Comparison of ENCODE assay signal across 9 cellular contexts in the genomic region with DNA sequence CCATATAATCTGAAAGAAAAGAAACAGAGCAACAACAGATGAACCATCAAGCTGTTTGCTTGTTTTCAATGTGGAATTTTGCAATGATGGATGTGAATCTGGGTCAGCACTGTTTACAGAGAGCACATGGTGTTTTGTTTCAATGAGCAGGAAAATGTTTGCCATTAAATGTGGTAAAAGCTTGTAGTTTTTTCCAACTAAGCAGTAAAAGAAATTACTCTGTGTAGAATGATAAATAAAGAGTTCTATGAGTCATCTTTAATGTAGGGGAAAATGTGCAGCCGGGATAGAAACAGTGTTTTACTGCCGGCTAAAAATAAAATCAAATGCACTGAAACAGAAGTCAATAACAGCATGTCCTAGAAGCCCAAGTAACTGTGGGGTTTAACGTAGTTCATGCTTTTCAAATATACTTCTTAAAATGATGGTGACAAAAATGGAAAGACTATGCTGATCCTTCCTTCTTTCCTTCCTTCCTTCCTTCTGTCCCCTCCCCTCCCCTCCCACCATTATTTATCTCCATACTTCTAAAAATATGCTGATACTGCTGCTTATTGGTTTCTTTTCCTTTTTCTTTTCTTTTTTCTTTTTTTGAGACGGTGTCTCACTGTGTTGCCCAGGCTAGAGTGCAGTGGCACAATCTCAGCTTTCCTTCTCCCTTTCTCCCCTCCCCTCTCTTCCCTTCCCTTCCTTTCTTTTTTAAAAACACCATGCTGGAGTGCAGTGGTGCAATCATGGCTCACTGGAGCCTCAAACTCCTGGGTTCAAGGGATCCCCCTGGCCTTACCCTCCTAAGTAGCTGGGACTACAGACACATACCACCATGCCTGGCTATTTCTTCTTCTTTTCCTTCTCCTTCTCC. TPM values are rescaled to one million over a fixed set of nuclear protein-coding genes. Genes with fewer than 3 reads are reported as not detected.
DNase-seq lines count a peak whose midpoint lies in the region; ATAC-seq, FAIRE-seq and TF ChIP-seq lines count a peak whose summit lies in the region.
"Had no signal": no experiment of that assay in that cellular context is flagged by ENCODE, and none has a peak within 500 bp of the region (broad histone marks: within the 10 kb centered on the region; RNA-seq: fewer than 3 reads in every experiment).

No MANE protein-coding gene starts in this region.

- 95% methylated on average over 4 of the region's 4 CpGs for WGBS in mammary epithelial cell (ENCODE audit: low coverage, missing lambda C conversion rate)
- 0% methylated on average over 3 of the region's 4 CpGs for WGBS in K562 (ENCODE audit: insufficient coverage, low coverage, missing lambda C conversion rate)

- no peaks in the 10 kb centered on the region for H3K27me3 Mint-ChIP-seq in MCF 10A (ENCODE audit: insufficient read depth, unreplicated experiment)

- TF ChIP-seq POLR2A in K562 (conservative IDR thresholded peaks at IDR 0.05) = no peak

- peak; percentile 33 for DNase-seq in MCF 10A (ENCODE audit: unreplicated experiment)
- no peak for DNase-seq in mammary epithelial cell
- DNase-seq in K562 (ENCODE audit: extremely low read depth in 1 of 4, low spot score in 3 of 4) = no peak
- DNase-seq in left lobe of liver (ENCODE audit: low spot score) = no peak
- DNase-seq in KG1 (lab: John Stamatoyannopoulos, UW) = no peak
- DNase-seq in effector CD8-positive, alpha-beta T cell (lab: John Stamatoyannopoulos, UW) = no peak
- no peak for DNase-seq in NCI-H524 treated with DMSO at 0.1 percent for 48 hours (lab: John Stamatoyannopoulos, UW)
- DNase-seq in NAMALWA (ENCODE audit: low spot score) = no peak

- no peaks in the 10 kb centered on the region for H3K36me3 Mint-ChIP-seq in MCF 10A (ENCODE audit: insufficient read depth, unreplicated experiment)

- no peak for TF ChIP-seq EP300 in K562 (IDR thresholded peaks at IDR 0.05; ENCODE audit: low read length)

- dilution Hi-C loops in mammary epithelial cell (cut with HindIII; ENCODE audit: low sequenced_read_pairs) = no loop called here

- H3K27ac ChIP-seq in mammary epithelial cell (ENCODE audit: insufficient read depth, low read depth, low read length) = no peak overlapping the region
- H3K27ac ChIP-seq in K562 (ENCODE audit: extremely low read depth, low read depth, low read length) = no peak overlapping the region

- no peaks in the 10 kb centered on the region for H3K9me1 ChIP-seq in K562 (ENCODE audit: control insufficient read depth, insufficient read depth, low read length)

- no peaks in the 10 kb centered on the region for H3K4me1 ChIP-seq in mammary epithelial cell (ENCODE audit: insufficient read depth, low read length)
- no peaks in the 10 kb centered on the region for H3K4me1 ChIP-seq in K562 (replicated peaks in 1 of 2; ENCODE audit: control insufficient read depth in 2 of 2, insufficient read depth in 2 of 2, low read length in 2 of 2)

- no peak overlapping the region for H2AFZ ChIP-seq in mammary epithelial cell (ENCODE audit: low read depth, low read length)
- H2AFZ ChIP-seq in K562 (ENCODE audit: low read depth, low read length) = no peak overlapping the region

- H3K79me2 ChIP-seq in mammary epithelial cell (ENCODE audit: insufficient read depth, low read length) (no peaks in the 10 kb centered on the region), K562 (ENCODE audit: control insufficient read depth, insufficient read depth, low read length) (no peaks in the 10 kb centered on the region)

- no peaks in the 10 kb centered on the region for H3K9me3 Mint-ChIP-seq in MCF 10A (ENCODE audit: unreplicated experiment)

- no peaks in the 10 kb centered on the region for H3K36me3 ChIP-seq in mammary epithelial cell (ENCODE audit: insufficient read depth, low read length)
- no peaks in the 10 kb centered on the region for H3K36me3 ChIP-seq in K562 (ENCODE audit: control insufficient read depth, insufficient read depth, low read length)

- H3K9me3 ChIP-seq in mammary epithelial cell (replicated peaks; ENCODE audit: insufficient read depth, low read length) = no peaks in the 10 kb centered on the region
- no peaks in the 10 kb centered on the region for H3K9me3 ChIP-seq in K562 (replicated peaks; ENCODE audit: control insufficient read depth, insufficient read depth, low read depth, low read length)

- intact Hi-C loops in MCF 10A (cut with micrococcal nuclease) = no loop called here
- intact Hi-C loops in mammary epithelial cell (cut with micrococcal nuclease) = no loop called here
- intact Hi-C loops in K562 (cut with micrococcal nuclease) = loop anchor here (10.0 kb wide), 1 partner anchor 564 kb away; no protein-coding TSS in a partner anchor

- H4K20me1 ChIP-seq in mammary epithelial cell (ENCODE audit: insufficient read depth, low read length) (no peaks in the 10 kb centered on the region), K562 (replicated peaks; ENCODE audit: control insufficient read depth, insufficient read depth, low read length) (no peaks in the 10 kb centered on the region)

- in situ Hi-C loops in mammary epithelial cell (cut with MboI; ENCODE audit: low sequenced_read_pairs in 2 of 2) (no loop called here), K562 (cut with MboI) (no loop called here)

- H3K9ac ChIP-seq in mammary epithelial cell (ENCODE audit: insufficient read depth, low read length) = no peak overlapping the region
- no peak overlapping the region for H3K9ac ChIP-seq in K562 (ENCODE audit: insufficient read depth in 1 of 2, low read depth in 2 of 2, low read length in 2 of 2)

- no peak overlapping the region for H3K4me3 ChIP-seq in mammary epithelial cell (replicated peaks in 1 of 3; ENCODE audit: insufficient read depth in 1 of 3, low read depth in 2 of 3, low read length in 3 of 3)
- H3K4me3 ChIP-seq in K562 = no peak overlapping the region
- H3K4me3 ChIP-seq: lung had no signal

- peaks cover 5% of the 10 kb centered on the region for H3K4me1 Mint-ChIP-seq in MCF 10A (ENCODE audit: insufficient read depth, unreplicated experiment)

- FAIRE-seq in K562 (lab: Jason Lieb, UNC) = no peak

- H3K27me3 ChIP-seq in mammary epithelial cell (ENCODE audit: insufficient read depth, low read length) (no peaks in the 10 kb centered on the region), K562 (ENCODE audit: control insufficient read depth in 2 of 2, insufficient read depth in 2 of 2, low read length in 2 of 2) (peaks cover 9 to 11% of the 10 kb centered on the region in 2 experiments; a peak in 3 of 5 replicates)

- TF ChIP-seq CTCF in MCF 10A (IDR thresholded peaks at IDR 0.05; ENCODE audit: unreplicated experiment) = no peak
- no peak for TF ChIP-seq CTCF in mammary epithelial cell (conservative IDR thresholded peaks at IDR 0.05 in 1 of 2, IDR thresholded peaks at IDR 0.05 in 1 of 2; ENCODE audit: extremely low read depth in 1 of 2, insufficient read depth in 1 of 2, low read depth in 1 of 2, low read length in 2 of 2)
- TF ChIP-seq CTCF in K562 (IDR thresholded peaks at IDR 0.05 in 2 of 3, conservative IDR thresholded peaks at IDR 0.05 in 1 of 3; ENCODE audit: insufficient read depth in 2 of 3, low read depth in 1 of 3, low read length in 3 of 3) = no peak

- CTCF ChIA-PET in MCF 10A (lab: Yijun Ruan, JAX) (interaction anchor here (1.2 to 1.8 kb wide), 2 partner anchors 225 to 318 kb away, joined by 6 read pairs; no protein-coding TSS in a partner anchor), mammary epithelial cell (lab: Charles Lee; ENCODE audit: low non-redundant PET) (no interaction called here), K562 (lab: Yijun Ruan, JAX; ENCODE audit: low intra/inter-chr PET ratio) (no interaction called here)

- no TSS peak for BruUV-seq in MCF 10A (replicated peaks; lab: Mats Ljungman, UMichigan)
- no TSS peak for BruUV-seq in mammary epithelial cell (replicated peaks; lab: Mats Ljungman, UMichigan)
- no TSS peak for BruUV-seq in K562 (replicated peaks; lab: Mats Ljungman, UMichigan)

- POLR2A ChIA-PET in MCF 10A (lab: Yijun Ruan, JAX) (interaction anchor here (0.6 to 1.3 kb wide), 8 partner anchors 10 to 225 kb away, joined by 3 to 7 read pairs (median 3); no protein-coding TSS in a partner anchor), K562 (lab: Yijun Ruan, JAX) (no interaction called here)

- H3K4me2 ChIP-seq in mammary epithelial cell (ENCODE audit: insufficient read depth, low read depth, low read length) (no peak overlapping the region), K562 (ENCODE audit: insufficient read depth, low read length) (no peak overlapping the region)

- H3K4me3 Mint-ChIP-seq in MCF 10A (ENCODE audit: unreplicated experiment) = no peak overlapping the region

- peak overlapping the region; percentile 44 for H3K27ac Mint-ChIP-seq in MCF 10A (ENCODE audit: low read depth, unreplicated experiment)

- ATAC-seq in K562 = no peak
- ATAC-seq in left lobe of liver = peak; percentile 86

- no peak for TF ChIP-seq RAD21 in K562 (CRISPR knock-in tag; conservative IDR thresholded peaks at IDR 0.05 in 1 of 2, IDR thresholded peaks at IDR 0.05 in 1 of 2)

RNA-seq across cellular contexts. Expression of gene NAA20, which starts 6.3 kb away (rescaled TPM):
- 109 and 126 TPM in 2 replicates for total RNA-seq in MCF 10A (2022)
- total RNA-seq in mammary epithelial cell = 100 to 1,000 TPM in 1 of 2 donors, 10 to 100 TPM in 1; 44.3 to 105 TPM
- 102 TPM for polyA plus RNA-seq in mammary epithelial cell
- 49.6 TPM for polyA minus RNA-seq in mammary epithelial cell
- total RNA-seq in K562 (2011; cell fraction: chromatin; rRNA removed; ENCODE audit: low replicate concordance) = 12.7 and 16.9 TPM in 2 replicates
- 18.7 and 25.7 TPM in 2 replicates for total RNA-seq in K562 (2011; cell fraction: nucleolus; rRNA removed)
- total RNA-seq in K562 (2011; cell fraction: nucleoplasm; rRNA removed) = 22.6 and 27.2 TPM in 2 replicates
- 46.9 and 51.4 TPM in 2 replicates for total RNA-seq in K562 (2014; rRNA removed)
- 84.6 and 88.1 TPM in 2 replicates for total RNA-seq in K562 (2014; rRNA removed; fragmentation: Illumina TruSeq; extraction: Trizol)
- total RNA-seq in K562 (2015; rRNA removed; fragmentation: Illumina TruSeq; extraction: Trizol) = 68.3 TPM in 2 replicates
- 67.0 and 69.8 TPM in 2 replicates for total RNA-seq in K562 (2021)
- polyA plus RNA-seq in K562 (2011; rRNA removed) = 69.5 and 105 TPM in 2 replicates
- 37.7 and 43.1 TPM in 2 replicates for polyA plus RNA-seq in K562 (2011; cell fraction: cytosol; rRNA removed)
- 14.4 and 22.0 TPM in 2 replicates for polyA plus RNA-seq in K562 (2011; cell fraction: nucleus; rRNA removed)
- 48.1 and 77.9 TPM in 2 replicates for polyA plus RNA-seq in K562 (2012)
- polyA plus RNA-seq in K562 (2014; fragmentation: Illumina TruSeq; extraction: Trizol) = 68.2 and 69.3 TPM in 2 replicates
- 100 to 1,000 TPM; 341 to 361 TPM for polyA plus RNA-seq in K562 (2014; fragmentation: Nextera tagmentation; extraction: Ambion mirVana)
- polyA plus RNA-seq in K562 (2014; rRNA removed) = 86.5 and 104 TPM in 2 replicates
- 40.5 and 43.6 TPM in 2 replicates for polyA minus RNA-seq in K562 (2011; rRNA and poly(A)+ RNA removed)
- 12.6 and 14.0 TPM in 2 replicates for polyA minus RNA-seq in K562 (2011; cell fraction: cytosol; rRNA and poly(A)+ RNA removed)
- polyA minus RNA-seq in K562 (2011; cell fraction: nucleus; rRNA and poly(A)+ RNA removed) = 18.7 and 19.9 TPM in 2 replicates
- 34.7 TPM for total RNA-seq in left lobe of liver

RNA-seq across cellular contexts. Expression of gene CRNKL1, which starts 41.4 kb away (rescaled TPM):
- 19.4 and 20.1 TPM in 2 replicates for total RNA-seq in MCF 10A (2022)
- 10 to 100 TPM; 15.7 to 16.7 TPM for total RNA-seq in mammary epithelial cell
- 6.7 TPM for polyA plus RNA-seq in mammary epithelial cell
- 14.3 TPM for polyA minus RNA-seq in mammary epithelial cell
- total RNA-seq in K562 (2011; cell fraction: chromatin; rRNA removed; ENCODE audit: low replicate concordance) = 3.0 and 6.9 TPM in 2 replicates
- total RNA-seq in K562 (2011; cell fraction: nucleolus; rRNA removed) = 1.8 and 2.7 TPM in 2 replicates
- 4.0 and 5.8 TPM in 2 replicates for total RNA-seq in K562 (2011; cell fraction: nucleoplasm; rRNA removed)
- 11.6 and 12.9 TPM in 2 replicates for total RNA-seq in K562 (2014; rRNA removed)
- total RNA-seq in K562 (2014; rRNA removed; fragmentation: Illumina TruSeq; extraction: Trizol) = 17.0 and 21.8 TPM in 2 replicates
- 13.0 and 14.2 TPM in 2 replicates for total RNA-seq in K562 (2015; rRNA removed; fragmentation: Illumina TruSeq; extraction: Trizol)
- total RNA-seq in K562 (2021) = 9.8 and 11.3 TPM in 2 replicates
- 5.7 and 9.3 TPM in 2 replicates for polyA plus RNA-seq in K562 (2011; rRNA removed)
- 2.1 and 3.1 TPM in 2 replicates for polyA plus RNA-seq in K562 (2011; cell fraction: cytosol; rRNA removed)
- polyA plus RNA-seq in K562 (2011; cell fraction: nucleus; rRNA removed) = 3.3 and 3.9 TPM in 2 replicates
- 7.8 and 10.9 TPM in 2 replicates for polyA plus RNA-seq in K562 (2012)
- 11.5 and 12.4 TPM in 2 replicates for polyA plus RNA-seq in K562 (2014; fragmentation: Illumina TruSeq; extraction: Trizol)
- 10 to 100 TPM in 1 of 2 experiments, 1 to 10 TPM in 1; 8.1 to 11.7 TPM for polyA plus RNA-seq in K562 (2014; fragmentation: Nextera tagmentation; extraction: Ambion mirVana)
- polyA plus RNA-seq in K562 (2014; rRNA removed) = 10.8 and 11.4 TPM in 2 replicates
- 16.1 and 17.1 TPM in 2 replicates for polyA minus RNA-seq in K562 (2011; rRNA and poly(A)+ RNA removed)
- 4.3 and 6.9 TPM in 2 replicates for polyA minus RNA-seq in K562 (2011; cell fraction: cytosol; rRNA and poly(A)+ RNA removed)
- 3.5 and 7.2 TPM in 2 replicates for polyA minus RNA-seq in K562 (2011; cell fraction: nucleus; rRNA and poly(A)+ RNA removed)
- 8.7 TPM for total RNA-seq in left lobe of liver

RNA-seq across cellular contexts. Expression of gene CFAP61, which starts 41.5 kb away (rescaled TPM):
- total RNA-seq in MCF 10A (2022) (1.4 and 1.5 TPM in 2 replicates), mammary epithelial cell (under 1 TPM in 1 of 2 donors, not detected in 1; 0.67 TPM), K562 (2014; rRNA removed) (not detected in 2 replicates), K562 (2014; rRNA removed; fragmentation: Illumina TruSeq; extraction: Trizol) (not detected in 2 replicates), K562 (2015; rRNA removed; fragmentation: Illumina TruSeq; extraction: Trizol) (not detected in 2 replicates), K562 (2021) (not detected in 2 replicates), left lobe of liver (not detected)
- polyA plus RNA-seq in mammary epithelial cell (0.07 TPM), K562 (2011; rRNA removed) (0.07 TPM in 1 of 2 replicates, not detected in the other), K562 (2014; fragmentation: Illumina TruSeq; extraction: Trizol) (not detected in 2 replicates), K562 (2014; fragmentation: Nextera tagmentation; extraction: Ambion mirVana) (under 1 TPM in 1 of 2 experiments, not detected in 1; 0.11 TPM), K562 (2014; rRNA removed) (not detected in 2 replicates)
- polyA minus RNA-seq in mammary epithelial cell = not detected
- not detected in 2 replicates for total RNA-seq in K562 (2011; cell fraction: chromatin; rRNA removed; ENCODE audit: low replicate concordance)
- not detected in 2 replicates for total RNA-seq in K562 (2011; cell fraction: nucleolus; rRNA removed)
- not detected in 2 replicates for total RNA-seq in K562 (2011; cell fraction: nucleoplasm; rRNA removed)
- not detected in 2 replicates for polyA plus RNA-seq in K562 (2011; cell fraction: cytosol; rRNA removed)
- 0.21 TPM in 1 of 2 replicates, not detected in the other for polyA plus RNA-seq in K562 (2011; cell fraction: nucleus; rRNA removed)
- 0.24 TPM in 1 of 2 replicates, not detected in the other for polyA plus RNA-seq in K562 (2012)
- not detected in 2 replicates for polyA minus RNA-seq in K562 (2011; rRNA and poly(A)+ RNA removed)
- polyA minus RNA-seq in K562 (2011; cell fraction: cytosol; rRNA and poly(A)+ RNA removed) = not detected in 2 replicates
- polyA minus RNA-seq in K562 (2011; cell fraction: nucleus; rRNA and poly(A)+ RNA removed) = not detected in 2 replicates
